8 cellular contexts compared by ENCODE assay signal in the genomic region with DNA sequence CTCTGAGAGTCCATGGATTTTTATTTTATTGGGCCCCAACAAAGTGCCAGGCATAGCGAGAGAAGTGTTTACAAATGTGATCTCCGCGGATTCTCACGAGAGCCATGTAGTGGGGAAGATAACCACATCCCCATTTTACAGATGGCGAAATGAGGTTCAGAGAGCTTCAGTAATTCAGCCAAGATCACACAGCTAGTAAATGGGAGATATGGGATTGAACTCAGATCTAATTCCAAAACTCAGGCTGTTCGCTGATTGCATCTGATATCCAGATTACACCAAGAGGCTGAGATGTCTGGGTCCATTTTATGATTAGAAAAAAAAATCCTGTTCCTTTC. TPM values are rescaled to one million over a fixed set of nuclear protein-coding genes. Genes with fewer than 3 reads are reported as not detected.
DNase-seq lines count a peak whose midpoint lies in the region; ATAC-seq and TF ChIP-seq lines count a peak whose summit lies in the region.

No MANE protein-coding gene starts in this region.

- TF ChIP-seq CTCF in foreskin fibroblast (IDR thresholded peaks at IDR 0.05; ENCODE audit: low read depth, low read length), result no peak

- H3K36me3 ChIP-seq in skeletal muscle satellite cell (ENCODE audit: insufficient read depth, low read length), result no peaks in the 10 kb centered on the region

- H3K9ac ChIP-seq in skeletal muscle satellite cell (ENCODE audit: low read depth, low read length), result peak overlapping the region; percentile 95

- H3K4me1 ChIP-seq in skeletal muscle satellite cell (ENCODE audit: control insufficient read depth, insufficient read depth, low read length), result peaks cover 39% of the 10 kb centered on the region

- H3K4me3 ChIP-seq in foreskin fibroblast (ENCODE audit: low read depth in 1 of 2, low read length in 2 of 2), result peak overlapping the region; percentile 86 to 92
- peak overlapping the region; percentile 84 for H3K4me3 ChIP-seq in skeletal muscle satellite cell (ENCODE audit: low read length)

- peak overlapping the region; percentile 92 for H3K4me2 ChIP-seq in skeletal muscle satellite cell (ENCODE audit: low read length)

- no peaks in the 10 kb centered on the region for H3K9me3 ChIP-seq in skeletal muscle satellite cell (replicated peaks; ENCODE audit: low read length)

- ATAC-seq in SK-N-SH treated with all-trans-retinoic acid at 6 μM for 48 hours, result no peak
- no peak for ATAC-seq in HG03432 (IDR thresholded peaks at IDR 0.05; ENCODE audit: unreplicated experiment)

- H3K27me3 ChIP-seq in skeletal muscle satellite cell (ENCODE audit: control insufficient read depth, insufficient read depth, low read length), result no peaks in the 10 kb centered on the region

- peak; percentile 39 for DNase-seq in SIG-M5 treated with dmso at 0.1 percent for 504 hours (lab: John Stamatoyannopoulos, UW; ENCODE audit: unreplicated experiment)
- DNase-seq in SIG-M5 (lab: John Stamatoyannopoulos, UW), result no peak
- no peak for DNase-seq in foreskin fibroblast
- DNase-seq in NCI-H2029 treated with DMSO at 0.1 percent for 48 hours (lab: John Stamatoyannopoulos, UW), result no peak
- DNase-seq in activated CD4-positive, alpha-beta T cell treated with anti-CD3 and anti-CD28 coated beads, Interleukin-2, amount 50 U/mL, for 1 hour, result no peak

TF ChIP-seq in SK-N-SH treated with all-trans-retinoic acid at 6 μM for 48 hours, 23 proteins besides CTCF, POLR2A, EP300 and RAD21:
- TF ChIP-seq ZNF70 (CRISPR knock-in tag; IDR thresholded peaks at IDR 0.05), result no peak
- peak; percentile 9; the same call in 1 of the 2 replicates for TF ChIP-seq ISL1 (CRISPR knock-in tag; IDR thresholded peaks at IDR 0.05)

RNA-seq across cellular contexts. Expression of a gene that starts 1.3 kb away (rescaled TPM):
- total RNA-seq in skeletal muscle satellite cell (2012; rRNA removed), result 53.7 and 68.2 TPM in 2 replicates

RNA-seq across cellular contexts. Expression of a gene that starts 39.3 kb away (rescaled TPM):
- total RNA-seq in skeletal muscle satellite cell (2012; rRNA removed), result 38.8 and 123 TPM in 2 replicates
